Comparison of ENCODE assay signal across 1 cellular context in the genomic region with DNA sequence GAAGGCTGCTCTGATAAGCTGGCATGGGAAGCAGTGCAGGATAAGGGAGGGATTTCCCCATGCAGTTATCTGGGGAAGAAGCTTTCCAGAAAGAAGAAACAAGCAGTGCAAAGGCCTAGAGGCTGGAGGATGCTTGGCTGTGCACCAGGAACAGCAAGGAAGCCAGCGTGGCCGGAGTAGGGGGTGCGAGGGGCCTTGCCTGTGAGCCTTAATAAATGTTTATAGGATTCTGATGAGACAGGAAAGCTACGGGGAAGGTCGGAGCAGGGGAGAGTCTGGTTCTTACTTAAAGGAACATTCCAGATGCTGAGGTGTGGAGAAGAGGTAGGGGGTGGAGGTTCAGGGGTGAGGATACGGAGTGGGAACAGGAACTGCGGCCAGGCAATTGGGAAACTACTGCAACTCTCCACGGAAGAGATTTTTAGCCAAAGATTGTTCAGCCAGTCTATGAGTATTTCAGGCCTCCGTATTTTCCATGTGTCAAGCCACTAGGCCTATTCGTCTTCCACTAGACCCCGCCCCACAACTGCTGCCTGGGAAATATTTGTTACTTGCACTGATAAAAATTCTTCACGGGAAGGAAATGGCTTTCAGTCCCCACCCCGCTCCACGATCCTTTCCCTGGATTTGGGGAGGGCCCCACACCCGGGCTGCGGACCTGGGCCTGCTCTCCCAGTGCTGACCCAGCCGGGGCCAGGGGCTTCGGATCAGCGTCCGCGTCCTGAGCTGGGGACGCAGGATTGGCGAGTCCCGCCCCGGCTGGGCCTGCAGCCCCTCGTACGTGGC.
TF ChIP-seq lines count a peak whose summit lies in the region.

No MANE protein-coding gene starts in this region.

TF ChIP-seq in GM12878, 131 proteins besides CTCF, POLR2A, EP300 and RAD21:
- TF ChIP-seq TAF1 (IDR thresholded peaks at IDR 0.05; ENCODE audit: borderline replicate concordance, low read depth, low read length): 0 out of 2 replicates have a peak, but pooled peaks have one; percentile 15
- TF ChIP-seq, protein P1, sequence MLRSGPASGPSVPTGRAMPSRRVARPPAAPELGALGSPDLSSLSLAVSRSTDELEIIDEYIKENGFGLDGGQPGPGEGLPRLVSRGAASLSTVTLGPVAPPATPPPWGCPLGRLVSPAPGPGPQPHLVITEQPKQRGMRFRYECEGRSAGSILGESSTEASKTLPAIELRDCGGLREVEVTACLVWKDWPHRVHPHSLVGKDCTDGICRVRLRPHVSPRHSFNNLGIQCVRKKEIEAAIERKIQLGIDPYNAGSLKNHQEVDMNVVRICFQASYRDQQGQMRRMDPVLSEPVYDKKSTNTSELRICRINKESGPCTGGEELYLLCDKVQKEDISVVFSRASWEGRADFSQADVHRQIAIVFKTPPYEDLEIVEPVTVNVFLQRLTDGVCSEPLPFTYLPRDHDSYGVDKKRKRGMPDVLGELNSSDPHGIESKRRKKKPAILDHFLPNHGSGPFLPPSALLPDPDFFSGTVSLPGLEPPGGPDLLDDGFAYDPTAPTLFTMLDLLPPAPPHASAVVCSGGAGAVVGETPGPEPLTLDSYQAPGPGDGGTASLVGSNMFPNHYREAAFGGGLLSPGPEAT (IDR thresholded peaks at IDR 0.05; ENCODE audit: low read depth): peak; percentile 43; the same call in 1 of the 2 replicates
- TF ChIP-seq IKZF2 (IDR thresholded peaks at IDR 0.05): peak; percentile 4 to 8; a peak in 1 of 4 replicates
- no peak for TF ChIP-seq ZZZ3 (IDR thresholded peaks at IDR 0.05; ENCODE audit: control insufficient read depth, insufficient read length, low read depth)
- TF ChIP-seq HDGF (IDR thresholded peaks at IDR 0.05): 0 out of 2 replicates have a peak, but pooled peaks have one; percentile 52
- no peak for TF ChIP-seq CREM (IDR thresholded peaks at IDR 0.05; ENCODE audit: low read depth)
- 0 out of 2 replicates have a peak, but pooled peaks have one; percentile 14 for TF ChIP-seq POLR2AphosphoS5 (IDR thresholded peaks at IDR 0.05; ENCODE audit: low read length)
- no peak for TF ChIP-seq FOS (IDR thresholded peaks at IDR 0.05; ENCODE audit: borderline replicate concordance, extremely low read depth, insufficient read length)
- no peak for TF ChIP-seq KAT2A (conservative IDR thresholded peaks at IDR 0.05; ENCODE audit: control insufficient read depth, low read depth, low read length)
- no peak for TF ChIP-seq SREBF2 (IDR thresholded peaks at IDR 0.05; ENCODE audit: low read length)
- 0 out of 2 replicates have a peak, but pooled peaks have one; percentile 14 for TF ChIP-seq SIN3A (IDR thresholded peaks at IDR 0.05; ENCODE audit: low read depth, low read length)
- TF ChIP-seq IKZF1 (conservative IDR thresholded peaks at IDR 0.05): peak; percentile 21; the same call in 1 of the 2 replicates
- 0 out of 2 replicates have a peak, but pooled peaks have one; percentile 16 for TF ChIP-seq SPI1 (IDR thresholded peaks at IDR 0.05; ENCODE audit: borderline replicate concordance, insufficient read depth, low read depth, low read length)
